Comparison of ENCODE assay signal across 27 cellular contexts in the genomic region with DNA sequence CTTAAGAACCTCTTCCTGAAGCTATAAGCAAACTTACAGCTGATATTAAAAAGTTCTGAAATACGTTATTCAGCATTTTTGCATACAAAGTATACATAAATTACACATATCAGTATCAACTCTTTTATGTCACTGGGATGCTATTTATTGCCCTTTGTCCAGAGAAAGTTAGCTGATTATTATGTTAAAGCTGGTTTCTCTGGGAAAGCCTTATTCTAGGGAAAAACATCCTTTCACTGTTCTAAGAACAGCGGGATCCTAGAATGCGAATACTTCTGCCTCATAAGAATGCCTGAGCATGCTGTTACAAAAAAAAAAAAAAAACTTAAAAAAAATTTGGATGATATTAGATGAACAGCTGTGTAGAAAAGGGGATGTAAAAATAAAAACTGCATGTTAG. TPM values are rescaled to one million over a fixed set of nuclear protein-coding genes. Genes with fewer than 3 reads are reported as not detected.
"Had no signal": no experiment of that assay in that cellular context is flagged by ENCODE, and none has a peak within 500 bp of the region (broad histone marks: within the 10 kb centered on the region; RNA-seq: fewer than 3 reads in every experiment).

No MANE protein-coding gene starts in this region.

- H3K27ac ChIP-seq: neutrophil, pancreas, prostate gland, right atrium auricular region, right lobe of liver, sigmoid colon, stomach, thoracic aorta, thyroid gland, tibial nerve, upper lobe of left lung, vagina had no signal

- H3K36me3 Mint-ChIP-seq: natural killer cell; stimulated activated effector memory CD8-positive, alpha-beta T cell treated with anti-CD3 and anti-CD28 coated beads, Interleukin-12 subunit alpha, Interleukin-12 subunit beta, amount 100 ng/mL, for 72 hours had no signal

- H3K4me1 ChIP-seq: pancreas, prostate gland, right atrium auricular region, right lobe of liver, sigmoid colon, stomach, thyroid gland, tibial nerve, upper lobe of left lung, vagina had no signal

- H3K27ac Mint-ChIP-seq: natural killer cell; nephron progenitor cell; stimulated activated effector memory CD8-positive, alpha-beta T cell treated with anti-CD3 and anti-CD28 coated beads, Interleukin-12 subunit alpha, Interleukin-12 subunit beta, amount 100 ng/mL, for 72 hours; stimulated activated naive B cell treated with anti-CD40 and anti-IgM and Interleukin-4, amounts not matched to agents 10 μg/mL and 1 μg/mL and 100 μg/mL, for 72 hours; stimulated activated naive CD8-positive, alpha-beta T cell treated with anti-CD3 and anti-CD28 coated beads, Interleukin-15, Interleukin-2, amounts not matched to agents 100 ng/mL and 50 ng/mL, for 24 hours had no signal

- H3K27me3 ChIP-seq: neutrophil, pancreas, right atrium auricular region, right lobe of liver, sigmoid colon, stomach, thyroid gland, tibial nerve, upper lobe of left lung, vagina had no signal

- H3K36me3 ChIP-seq: neutrophil, pancreas, prostate gland, right atrium auricular region, right lobe of liver, sigmoid colon, stomach, thoracic aorta, thyroid gland, upper lobe of left lung, vagina had no signal

- H3K9me3 ChIP-seq: pancreas, prostate gland, right atrium auricular region, right lobe of liver, stomach, thoracic aorta, thyroid gland, tibial nerve, upper lobe of left lung, vagina had no signal

- H3K4me1 Mint-ChIP-seq: natural killer cell; neural crest cell; stimulated activated effector memory CD8-positive, alpha-beta T cell treated with anti-CD3 and anti-CD28 coated beads, Interleukin-12 subunit alpha, Interleukin-12 subunit beta, amount 100 ng/mL, for 72 hours; stimulated activated naive B cell treated with anti-CD40 and anti-IgM and Interleukin-4, amounts not matched to agents 10 μg/mL and 1 μg/mL and 100 μg/mL, for 72 hours had no signal

- ATAC-seq: natural killer cell; pancreas; right lobe of liver; stimulated activated effector memory CD8-positive, alpha-beta T cell treated with anti-CD3 and anti-CD28 coated beads, Interleukin-12 subunit alpha, Interleukin-12 subunit beta, amount 100 ng/mL, for 72 hours; stimulated activated naive B cell treated with anti-CD40 and anti-IgM and Interleukin-4, amounts not matched to agents 10 μg/mL and 1 μg/mL and 100 μg/mL, for 72 hours had no signal

- H3K9me3 Mint-ChIP-seq: natural killer cell; neural crest cell; stimulated activated effector memory CD8-positive, alpha-beta T cell treated with anti-CD3 and anti-CD28 coated beads, Interleukin-12 subunit alpha, Interleukin-12 subunit beta, amount 100 ng/mL, for 72 hours; stimulated activated naive CD8-positive, alpha-beta T cell treated with anti-CD3 and anti-CD28 coated beads, Interleukin-15, Interleukin-2, amounts not matched to agents 100 ng/mL and 50 ng/mL, for 24 hours had no signal

- H3K4me3 Mint-ChIP-seq: natural killer cell; nephron progenitor cell; neural crest cell; stimulated activated effector memory CD8-positive, alpha-beta T cell treated with anti-CD3 and anti-CD28 coated beads, Interleukin-12 subunit alpha, Interleukin-12 subunit beta, amount 100 ng/mL, for 72 hours; stimulated activated naive B cell treated with anti-CD40 and anti-IgM and Interleukin-4, amounts not matched to agents 10 μg/mL and 1 μg/mL and 100 μg/mL, for 72 hours; stimulated activated naive CD8-positive, alpha-beta T cell treated with anti-CD3 and anti-CD28 coated beads, Interleukin-15, Interleukin-2, amounts not matched to agents 100 ng/mL and 50 ng/mL, for 24 hours had no signal

- H3K27me3 Mint-ChIP-seq: stimulated activated naive B cell treated with anti-CD40 and anti-IgM and Interleukin-4, amounts not matched to agents 10 μg/mL and 1 μg/mL and 100 μg/mL, for 72 hours; stimulated activated naive CD8-positive, alpha-beta T cell treated with anti-CD3 and anti-CD28 coated beads, Interleukin-15, Interleukin-2, amounts not matched to agents 100 ng/mL and 50 ng/mL, for 24 hours had no signal

- DNase-seq: natural killer cell; nephron progenitor cell; nucleus accumbens; pancreas; retina; right lobe of liver; sigmoid colon; small intestine; stimulated activated CD4-positive, alpha-beta T cell treated with anti-CD3 and anti-CD28 coated beads, Interleukin-15, amount 100 ng/mL, for 24 hours; stimulated activated CD4-positive, alpha-beta T cell treated with anti-CD3 and anti-CD28 coated beads, Interleukin-2, amount 100 ng/mL, for 24 hours; stimulated activated CD4-positive, alpha-beta T cell treated with anti-CD3 and anti-CD28 coated beads, Interleukin-2, amount 100 ng/mL, for 48 hours; stimulated activated CD4-positive, alpha-beta T cell treated with anti-CD3 and anti-CD28 coated beads, Interleukin-4, amount 100 ng/mL, for 24 hours; stimulated activated naive B cell treated with anti-CD40 and anti-IgM and Interleukin-4, amounts not matched to agents 10 μg/mL and 1 μg/mL and 100 μg/mL, for 72 hours; stimulated activated naive CD4-positive, alpha-beta T cell treated with Interleukin-2 at 50 U/mL for 16 hours; stomach; thyroid gland; upper lobe of left lung had no signal

- H3K4me3 ChIP-seq: pancreas, prostate gland, right atrium auricular region, right lobe of liver, sigmoid colon, stomach, thoracic aorta, thyroid gland, tibial nerve, upper lobe of left lung, vagina had no signal

RNA-seq across cellular contexts. Expression of a gene that starts 8.4 kb away (rescaled TPM):
- total RNA-seq: osteocyte had no signal
